Comparison of ENCODE assay signal across 20 cellular contexts in the genomic region with DNA sequence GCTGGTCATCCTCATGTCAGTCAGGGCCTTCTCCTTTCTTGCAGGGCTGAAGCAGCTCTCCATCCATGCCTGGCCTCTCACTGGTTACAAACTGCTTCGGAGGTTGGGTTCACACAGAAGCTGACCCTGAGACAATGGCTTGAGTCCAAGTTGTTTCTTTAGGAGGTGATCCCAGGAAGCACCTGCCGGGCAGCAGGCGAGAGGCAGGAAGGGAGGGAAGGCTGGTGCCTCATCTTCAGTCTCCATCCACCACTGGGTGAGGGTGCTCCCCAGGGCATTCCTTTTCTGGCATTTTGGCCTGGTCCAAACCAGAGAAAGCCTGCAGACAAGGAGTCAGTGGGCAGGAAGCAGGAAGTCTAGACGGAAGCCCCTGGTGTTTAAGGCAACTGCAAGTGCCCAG. TPM values are rescaled to one million over a fixed set of nuclear protein-coding genes. Genes with fewer than 3 reads are reported as not detected.
DNase-seq lines count a peak whose midpoint lies in the region; ATAC-seq lines count a peak whose summit lies in the region.
"Had no signal": no experiment of that assay in that cellular context is flagged by ENCODE, and none has a peak within 500 bp of the region (broad histone marks: within the 10 kb centered on the region; RNA-seq: fewer than 3 reads in every experiment).

No MANE protein-coding gene starts in this region.

- peak overlapping the region in 1 of 2 experiments; percentile 1 for H2BK12ac ChIP-seq in mesenchymal stem cell (ENCODE audit: low read length in 2 of 2)

- no peak overlapping the region for H2BK5ac ChIP-seq in mesenchymal stem cell (ENCODE audit: low read depth, low read length, poor library complexity, severe bottlenecking)

- H2AK5ac ChIP-seq in mesenchymal stem cell (ENCODE audit: low read length, severe bottlenecking): peak overlapping the region; percentile 19

- H2AFZ ChIP-seq in mesenchymal stem cell (ENCODE audit: low read depth, low read length): no peak overlapping the region
- H2AFZ ChIP-seq: GM23338 had no signal

- H3K4me3 ChIP-seq in mesenchymal stem cell (ENCODE audit: insufficient read depth in 1 of 2, low read depth in 1 of 2, low read length in 2 of 2): no peak overlapping the region
- H3K4me3 ChIP-seq: GM23338, SK-N-MC had no signal

- H2BK15ac ChIP-seq in mesenchymal stem cell (ENCODE audit: low read depth, poor library complexity, severe bottlenecking): no peak overlapping the region

- H4K91ac ChIP-seq in mesenchymal stem cell (ENCODE audit: low read length): no peak overlapping the region

- H3K18ac ChIP-seq in mesenchymal stem cell (ENCODE audit: low read depth in 1 of 2, low read length in 2 of 2): no peak overlapping the region

- WGBS in mesenchymal stem cell: 93% methylated on average over 4 of the region's 4 CpGs

- H3K14ac ChIP-seq in mesenchymal stem cell (ENCODE audit: low read length in 2 of 2): no peak overlapping the region

- H3K9me3 ChIP-seq in mesenchymal stem cell (ENCODE audit: control insufficient read depth, low read length): no peaks in the 10 kb centered on the region
- H3K9me3 ChIP-seq: BE2C had no signal

- no peak overlapping the region for H3K4ac ChIP-seq in mesenchymal stem cell (ENCODE audit: low read depth in 1 of 2, low read length in 2 of 2)

- no peak overlapping the region for H3K4me2 ChIP-seq in mesenchymal stem cell (ENCODE audit: low read length, poor library complexity, severe bottlenecking)
- H3K4me2 ChIP-seq: GM23338 had no signal

- no peak overlapping the region for H2BK120ac ChIP-seq in mesenchymal stem cell (ENCODE audit: low read depth, low read length)

- DNase-seq in NCI-H146 (lab: John Stamatoyannopoulos, UW): peak; percentile 23
- no peak for DNase-seq in NCI-H146 treated with DMSO at 0.1 percent for 48 hours (lab: John Stamatoyannopoulos, UW; ENCODE audit: unreplicated experiment)
- DNase-seq in UCSD-AML1 (lab: John Stamatoyannopoulos, UW; ENCODE audit: unreplicated experiment): peak; percentile 36
- DNase-seq in mesenchymal stem cell: no peak
- DNase-seq in NCI-H510A treated with DMSO at 0.1 percent for 48 hours (lab: John Stamatoyannopoulos, UW): no peak
- DNase-seq: 8988T; ACHN; BE2C; CD4-positive, CD25-positive, alpha-beta regulatory T cell; DMS153; H9; KG1; MM.1S; NCI-H1694 treated with DMSO at 0.1 percent for 48 hours; NCI-H526; SIG-M5 had no signal

- peaks cover 0 to 4% of the 10 kb centered on the region in 2 experiments for H3K36me3 ChIP-seq in mesenchymal stem cell (ENCODE audit: control insufficient read depth in 1 of 2, insufficient read depth in 2 of 2, low read depth in 1 of 2, low read length in 2 of 2)
- H3K36me3 ChIP-seq: BE2C had no signal

- no peak overlapping the region for H3K23ac ChIP-seq in mesenchymal stem cell (ENCODE audit: low read length in 2 of 2)

- H3K9ac ChIP-seq in mesenchymal stem cell (ENCODE audit: low read length): no peak overlapping the region

- no peak for ATAC-seq in GM21447 (IDR thresholded peaks at IDR 0.05; ENCODE audit: unreplicated experiment)
- no peak for ATAC-seq in GM18858 (IDR thresholded peaks at IDR 0.05; ENCODE audit: unreplicated experiment)
- ATAC-seq: GM23338 had no signal

- H3K79me1 ChIP-seq in mesenchymal stem cell (replicated peaks; ENCODE audit: low read length, poor library complexity, severe bottlenecking): no peaks in the 10 kb centered on the region

- H4K8ac ChIP-seq in mesenchymal stem cell (ENCODE audit: low read length): no peak overlapping the region

- no peaks in the 10 kb centered on the region for H3K27me3 ChIP-seq in mesenchymal stem cell (ENCODE audit: control insufficient read depth in 1 of 2, insufficient read depth in 1 of 2, low read length in 2 of 2)

- peaks cover 5% of the 10 kb centered on the region for H3K4me1 ChIP-seq in mesenchymal stem cell (ENCODE audit: control insufficient read depth, insufficient read depth, low read depth, low read length)
- H3K4me1 ChIP-seq: BE2C had no signal

- H3K27ac ChIP-seq in mesenchymal stem cell (ENCODE audit: low read length, poor library complexity, severe bottlenecking): no peak overlapping the region
- H3K27ac ChIP-seq: SK-N-MC had no signal

RNA-seq across cellular contexts. Expression of a gene that starts 17.6 kb away (rescaled TPM):
- polyA plus RNA-seq in mesenchymal stem cell (2013, experiment 1 of 2): 5.8 TPM
- 6.8 TPM for polyA plus RNA-seq in mesenchymal stem cell (2013, experiment 2 of 2)

Comparison
In these comparisons a context has a peak if more than half of its experiments do, and no peak if none do; other contexts are left out.
1. DNase-seq: peak in NCI-H146 (single experiment) and UCSD-AML1 (single experiment); none in NCI-H146 treated with DMSO at 0.1 percent for 48 hours (single experiment), mesenchymal stem cell (single experiment) and NCI-H510A treated with DMSO at 0.1 percent for 48 hours (single experiment).